ENCODE assay signal across 13 cellular contexts in genomic region chr11:59548309-59548656, GRCh38. TPM values are rescaled to one million over a fixed set of nuclear protein-coding genes. Genes with fewer than 3 reads are reported as not detected.
DNase-seq lines count a peak whose midpoint lies in the region; ATAC-seq and TF ChIP-seq lines count a peak whose summit lies in the region.
"Had no signal": no experiment of that assay in that cellular context is flagged by ENCODE, and none has a peak within 500 bp of the region (broad histone marks: within the 10 kb centered on the region; RNA-seq: fewer than 3 reads in every experiment).

No MANE protein-coding gene starts in this region.

- peak overlapping the region; percentile 45; the same call in 1 of the 2 replicates for H3K27ac ChIP-seq in DND-41 (ENCODE audit: low read length)
- H3K27ac ChIP-seq in PC-9, result no peak overlapping the region
- no peak overlapping the region for H3K27ac ChIP-seq in thyroid gland

- CTCF ChIA-PET in PC-9 (lab: Charles Lee), result interaction anchor here (0.8 kb wide), 1 partner anchor 11 kb away, joined by 4 read pairs; no protein-coding TSS in a partner anchor

- H3K27ac Mint-ChIP-seq in endothelial cell (ENCODE audit: unreplicated experiment) (peak overlapping the region; percentile 59), type B pancreatic cell (no peak overlapping the region)

- BruUV-seq in PC-9 (replicated peaks; lab: Mats Ljungman, UMichigan), result no TSS peak

- H3K4me3 ChIP-seq in DND-41 (ENCODE audit: low read depth in 1 of 2, low read length in 2 of 2) (no peak overlapping the region), PC-9 (no peak overlapping the region), thyroid gland (replicated peaks in 1 of 3) (no peak overlapping the region)

- TF ChIP-seq POLR2A in thyroid gland (IDR thresholded peaks at IDR 0.05), result no peak

- ATAC-seq in DND-41 (ENCODE audit: insufficient read depth, low read depth), result no peak

- DNase-seq in DND-41 (no peak), PC-9 (no peak), endothelial cell (ENCODE audit: low spot score) (no peak), type B pancreatic cell (ENCODE audit: extremely low spot score, unreplicated experiment) (no peak), thyroid gland (no peak), G401 (ENCODE audit: low spot score) (no peak), KG1 (lab: John Stamatoyannopoulos, UW) (no peak)
- DNase-seq: CD4-positive, CD25-positive, alpha-beta regulatory T cell; HFFc6; NCI-H187 treated with DMSO at 0.1 percent for 48 hours had no signal

- H4K20me1 ChIP-seq in DND-41 (ENCODE audit: insufficient read depth, low read length) (no peaks in the 10 kb centered on the region), PC-9 (ENCODE audit: insufficient read depth) (no peaks in the 10 kb centered on the region)

- H3K27me3 Mint-ChIP-seq in endothelial cell (ENCODE audit: unreplicated experiment), result peaks cover 18% of the 10 kb centered on the region
- peaks cover 10% of the 10 kb centered on the region for H3K27me3 Mint-ChIP-seq in type B pancreatic cell

- H3K9ac ChIP-seq in DND-41 (ENCODE audit: low read depth, low read length), result no peak overlapping the region

- no peaks in the 10 kb centered on the region for H3K9me2 ChIP-seq in PC-9 (ENCODE audit: insufficient read depth)

- intact Hi-C loops in PC-9 (cut with micrococcal nuclease; ENCODE audit: unreplicated experiment) (no loop called here), thyroid gland (cut with DNase I) (no loop called here)

- WGBS in thyroid gland, 2 donors, result 97 to 98% methylated on average over 5 of the region's 5 CpGs

- no peak overlapping the region for H3K4me2 ChIP-seq in DND-41 (ENCODE audit: insufficient read depth, low read length)
- H3K4me2 ChIP-seq in PC-9, result peak overlapping the region; percentile 73; the same call in 1 of the 2 replicates

- TF ChIP-seq CTCF in DND-41 (IDR thresholded peaks at IDR 0.05; ENCODE audit: borderline replicate concordance, extremely low read depth, low read length, poor library complexity, severe bottlenecking) (no peak), PC-9 (conservative IDR thresholded peaks at IDR 0.05) (no peak), endothelial cell (IDR thresholded peaks at IDR 0.05; ENCODE audit: unreplicated experiment) (no peak), type B pancreatic cell (conservative IDR thresholded peaks at IDR 0.05) (no peak), thyroid gland (IDR thresholded peaks at IDR 0.05) (no peak)

- peaks cover 29% of the 10 kb centered on the region for H3K4me1 Mint-ChIP-seq in endothelial cell (ENCODE audit: unreplicated experiment)
- H3K4me1 Mint-ChIP-seq in type B pancreatic cell (ENCODE audit: unreplicated experiment), result peaks cover 28% of the 10 kb centered on the region

- peaks cover 8% of the 10 kb centered on the region for H3K36me3 Mint-ChIP-seq in endothelial cell (ENCODE audit: low read depth, unreplicated experiment)
- H3K36me3 Mint-ChIP-seq in type B pancreatic cell, result no peaks in the 10 kb centered on the region
- H3K36me3 Mint-ChIP-seq: CD4-positive, CD25-positive, alpha-beta regulatory T cell had no signal

- in situ Hi-C loops in G401 (cut with HindIII; ENCODE audit: low sequenced_read_pairs), result no loop called here

- H3K9me3 ChIP-seq in DND-41 (ENCODE audit: insufficient read depth, low read length, severe bottlenecking) (no peaks in the 10 kb centered on the region), PC-9 (ENCODE audit: insufficient read depth, low read depth) (no peaks in the 10 kb centered on the region), thyroid gland (no peaks in the 10 kb centered on the region)

- H3K79me2 ChIP-seq in DND-41 (ENCODE audit: insufficient read depth, low read length) (no peaks in the 10 kb centered on the region), PC-9 (ENCODE audit: low read depth) (no peaks in the 10 kb centered on the region)

- H3K36me3 ChIP-seq in DND-41 (ENCODE audit: insufficient read depth, low read length), result no peaks in the 10 kb centered on the region
- H3K36me3 ChIP-seq in PC-9 (ENCODE audit: low read depth), result no peaks in the 10 kb centered on the region
- H3K36me3 ChIP-seq in thyroid gland, result no peaks in the 10 kb centered on the region

- peaks cover 43% of the 10 kb centered on the region for H3F3A ChIP-seq in PC-9 (ENCODE audit: insufficient read depth, low read depth)

- H3K4me1 ChIP-seq in DND-41 (ENCODE audit: insufficient read depth, low read length), result peaks cover 43% of the 10 kb centered on the region
- H3K4me1 ChIP-seq in PC-9 (replicated peaks; ENCODE audit: insufficient read depth), result peaks cover 33% of the 10 kb centered on the region
- peaks cover 0 to 5% of the 10 kb centered on the region in 2 donors for H3K4me1 ChIP-seq in thyroid gland

- H3K9me3 Mint-ChIP-seq in endothelial cell (ENCODE audit: unreplicated experiment), result no peaks in the 10 kb centered on the region
- no peaks in the 10 kb centered on the region for H3K9me3 Mint-ChIP-seq in type B pancreatic cell

- H3K27me3 ChIP-seq in DND-41 (ENCODE audit: insufficient read depth, low read length, poor library complexity) (no peaks in the 10 kb centered on the region), PC-9 (ENCODE audit: insufficient read depth, low read depth) (no peaks in the 10 kb centered on the region), thyroid gland (no peaks in the 10 kb centered on the region)

- POLR2A ChIA-PET in PC-9 (lab: Charles Lee; ENCODE audit: unreplicated experiment), result no interaction called here

- H3K4me3 Mint-ChIP-seq in endothelial cell (ENCODE audit: unreplicated experiment) (no peak overlapping the region), type B pancreatic cell (peak overlapping the region; percentile 36)

- H2AFZ ChIP-seq in DND-41 (ENCODE audit: low read depth, low read length) (no peak overlapping the region), PC-9 (no peak overlapping the region)

RNA-seq across cellular contexts. Expression of gene OR4D9, which starts 36.9 kb away (rescaled TPM):
- not detected in 2 replicates for total RNA-seq in PC-9 (2021)
- not detected for total RNA-seq in endothelial cell (ENCODE audit: unreplicated experiment)
- total RNA-seq in type B pancreatic cell (ENCODE audit: low replicate concordance), result not detected in 2 replicates
- not detected for total RNA-seq in thyroid gland
- not detected in 2 replicates for total RNA-seq in G401 (2014; rRNA removed; shearing (Covaris generic))
- total RNA-seq: CD4-positive, CD25-positive, alpha-beta regulatory T cell; H1; HFFc6; LHCN-M2; T-helper 1 cell treated with Interleukin-12 subunit alpha and Interleukin-12 subunit beta and Interleukin-4 antibody, amounts not matched to agents 30 ng/mL and 1 ng/mL, for 36 hours had no signal

RNA-seq across cellular contexts. Expression of gene OR4D11, which starts 44.9 kb away (rescaled TPM):
- not detected in 2 replicates for total RNA-seq in PC-9 (2021)
- total RNA-seq in endothelial cell (ENCODE audit: unreplicated experiment), result not detected
- total RNA-seq in type B pancreatic cell (ENCODE audit: low replicate concordance), result not detected in 2 replicates
- total RNA-seq in thyroid gland, result not detected
- not detected in 2 replicates for total RNA-seq in G401 (2014; rRNA removed; shearing (Covaris generic))
- total RNA-seq: CD4-positive, CD25-positive, alpha-beta regulatory T cell; H1; HFFc6; LHCN-M2; T-helper 1 cell treated with Interleukin-12 subunit alpha and Interleukin-12 subunit beta and Interleukin-4 antibody, amounts not matched to agents 30 ng/mL and 1 ng/mL, for 36 hours had no signal
